ENCODE assay signal across 8 cellular contexts in genomic region chr3:157493627-157494550, GRCh38. TPM values are rescaled to one million over a fixed set of nuclear protein-coding genes. Genes with fewer than 3 reads are reported as not detected.
DNase-seq lines count a peak whose midpoint lies in the region; ATAC-seq and TF ChIP-seq lines count a peak whose summit lies in the region.

No MANE protein-coding gene starts in this region.

- CTCF ChIA-PET in activated CD4-positive, alpha-beta memory T cell treated with anti-CD3 and anti-CD28 coated beads, Interleukin-2, amount 10 ng/mL, durations not matched to agents 7 days and 5 days (lab: Charles Lee): interaction anchor here (0.6 kb wide), 1 partner anchor 53 kb away, joined by 3 read pairs; no protein-coding TSS in a partner anchor

- H3K9me3 ChIP-seq in right atrium auricular region (no peaks in the 10 kb centered on the region), tibial artery (no peaks in the 10 kb centered on the region)

- no peak overlapping the region for H3K27ac Mint-ChIP-seq in activated CD4-positive, alpha-beta memory T cell treated with anti-CD3 and anti-CD28 coated beads, Interleukin-2, amount 10 ng/mL, durations not matched to agents 7 days and 5 days

- peaks cover 2% of the 10 kb centered on the region for H3K4me1 Mint-ChIP-seq in activated CD4-positive, alpha-beta memory T cell treated with anti-CD3 and anti-CD28 coated beads, Interleukin-2, amount 10 ng/mL, durations not matched to agents 7 days and 5 days

- no peaks in the 10 kb centered on the region for H3K27me3 ChIP-seq in right atrium auricular region
- H3K27me3 ChIP-seq in tibial artery: no peaks in the 10 kb centered on the region

- no peak for ATAC-seq in GM18870 (IDR thresholded peaks at IDR 0.05; ENCODE audit: unreplicated experiment)
- no peak for ATAC-seq in HG02970 (IDR thresholded peaks at IDR 0.05; ENCODE audit: low FRiP score, unreplicated experiment)

- DNase-seq in GM10266 (ENCODE audit: extremely low spot score) (no peak), NCI-H1092 (lab: John Stamatoyannopoulos, UW) (peak; percentile 58), right atrium auricular region (ENCODE audit: low spot score) (no peak), tibial artery (no peak)
- DNase-seq in activated CD4-positive, alpha-beta memory T cell treated with anti-CD3 and anti-CD28 coated beads, Interleukin-2, amount 10 ng/mL, durations not matched to agents 7 days and 5 days: no peak

- H3K36me3 Mint-ChIP-seq in activated CD4-positive, alpha-beta memory T cell treated with anti-CD3 and anti-CD28 coated beads, Interleukin-2, amount 10 ng/mL, durations not matched to agents 7 days and 5 days (ENCODE audit: low read depth): no peaks in the 10 kb centered on the region

- intact Hi-C loops in tibial artery (cut with DNase I; ENCODE audit: low total_unique reads): loop anchor here (10.0 kb wide), 1 partner anchor 289 kb away; no protein-coding TSS in a partner anchor

- H3K9me3 Mint-ChIP-seq in activated CD4-positive, alpha-beta memory T cell treated with anti-CD3 and anti-CD28 coated beads, Interleukin-2, amount 10 ng/mL, durations not matched to agents 7 days and 5 days: no peaks in the 10 kb centered on the region

- H3K36me3 ChIP-seq in right atrium auricular region: no peaks in the 10 kb centered on the region
- no peaks in the 10 kb centered on the region for H3K36me3 ChIP-seq in tibial artery

- no peak overlapping the region for H3K4me3 Mint-ChIP-seq in activated CD4-positive, alpha-beta memory T cell treated with anti-CD3 and anti-CD28 coated beads, Interleukin-2, amount 10 ng/mL, durations not matched to agents 7 days and 5 days

- H3K27ac ChIP-seq in VCaP (peak overlapping the region; percentile 58), right atrium auricular region (no peak overlapping the region), tibial artery (no peak overlapping the region)

- POLR2A ChIA-PET in activated CD4-positive, alpha-beta memory T cell treated with anti-CD3 and anti-CD28 coated beads, Interleukin-2, amount 10 ng/mL, durations not matched to agents 7 days and 5 days (lab: Charles Lee): no interaction called here

- peak; percentile 47 for TF ChIP-seq CTCF in GM10266 (IDR thresholded peaks at IDR 0.05; ENCODE audit: control insufficient read depth, insufficient read depth, low read depth, missing control alignments)
- peak; percentile 73 for TF ChIP-seq CTCF in VCaP (conservative IDR thresholded peaks at IDR 0.05)
- TF ChIP-seq CTCF in right atrium auricular region (IDR thresholded peaks at IDR 0.05): peak; percentile 43 to 82
- TF ChIP-seq CTCF in tibial artery (IDR thresholded peaks at IDR 0.05): peak; percentile 45 to 55

- H3K27me3 Mint-ChIP-seq in activated CD4-positive, alpha-beta memory T cell treated with anti-CD3 and anti-CD28 coated beads, Interleukin-2, amount 10 ng/mL, durations not matched to agents 7 days and 5 days: peaks cover 24% of the 10 kb centered on the region

- no peak overlapping the region for H3K4me3 ChIP-seq in right atrium auricular region
- no peak overlapping the region for H3K4me3 ChIP-seq in tibial artery

- H3K4me1 ChIP-seq in right atrium auricular region (peaks cover 0 to 2% of the 10 kb centered on the region in 2 donors), tibial artery (no peaks in the 10 kb centered on the region)

RNA-seq across cellular contexts. Expression of gene VEPH1, which starts 9.3 kb away (rescaled TPM):
- total RNA-seq in right atrium auricular region: under 1 TPM; 0.48 to 0.86 TPM
- not detected for total RNA-seq in activated CD4-positive, alpha-beta memory T cell treated with anti-CD3 and anti-CD28 coated beads, Interleukin-2, amount 10 ng/mL, durations not matched to agents 7 days and 5 days

RNA-seq across cellular contexts. Expression of gene PTX3, which starts 57.2 kb away (rescaled TPM):
- total RNA-seq in right atrium auricular region: 1 to 10 TPM in 1 of 2 donors, under 1 TPM in 1; 0.59 to 2.6 TPM
- not detected for total RNA-seq in activated CD4-positive, alpha-beta memory T cell treated with anti-CD3 and anti-CD28 coated beads, Interleukin-2, amount 10 ng/mL, durations not matched to agents 7 days and 5 days
